In the genomic region with DNA sequence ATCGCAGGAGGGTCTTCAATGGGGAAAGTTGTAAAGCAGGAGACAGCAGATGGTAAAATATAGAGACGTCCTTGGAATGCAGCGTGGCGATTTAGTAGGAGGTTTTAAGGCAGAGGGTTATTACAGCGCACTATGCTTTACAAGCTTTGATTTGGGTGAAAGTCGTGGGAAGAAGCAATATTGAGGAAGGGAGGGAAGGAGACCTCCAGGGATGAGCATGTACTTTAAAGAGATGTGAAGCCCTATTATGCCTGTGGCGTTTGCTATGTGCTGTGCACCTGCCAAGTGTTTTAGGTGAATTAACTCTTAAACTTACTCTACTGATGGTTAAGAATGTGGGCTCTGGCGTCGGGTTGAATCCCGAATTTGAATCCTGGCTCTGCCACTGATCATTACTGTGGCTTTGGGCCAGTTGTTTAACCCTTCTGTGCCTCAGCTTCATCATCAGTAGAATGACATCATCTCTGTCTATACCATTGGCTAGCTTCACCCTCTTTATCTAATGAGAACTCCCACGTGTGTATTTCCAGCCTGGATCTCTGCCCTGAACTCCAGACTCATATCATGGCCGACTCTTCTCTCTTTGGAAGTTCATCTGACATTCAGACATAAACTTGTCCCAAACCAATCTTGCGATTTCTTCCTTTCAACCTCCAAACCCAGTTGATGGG, we compare ENCODE assay signal across 9 cellular contexts. TPM values are rescaled to one million over a fixed set of nuclear protein-coding genes. Genes with fewer than 3 reads are reported as not detected.
DNase-seq lines count a peak whose midpoint lies in the region; ATAC-seq, FAIRE-seq and TF ChIP-seq lines count a peak whose summit lies in the region.
"Had no signal": no experiment of that assay in that cellular context is flagged by ENCODE, and none has a peak within 500 bp of the region (broad histone marks: within the 10 kb centered on the region; RNA-seq: fewer than 3 reads in every experiment).

No MANE protein-coding gene starts in this region.

- CTCF ChIA-PET in K562 (lab: Yijun Ruan, JAX; ENCODE audit: low intra/inter-chr PET ratio): no interaction called here
- CTCF ChIA-PET in HepG2 (lab: Yijun Ruan, JAX; ENCODE audit: low intra/inter-chr PET ratio, low total read pairs): no interaction called here

- H3K4me1 ChIP-seq in cardiac muscle cell (ENCODE audit: low read depth) (no peaks in the 10 kb centered on the region), K562 (replicated peaks in 1 of 2; ENCODE audit: control insufficient read depth in 2 of 2, insufficient read depth in 2 of 2, low read length in 2 of 2) (peaks cover 17 to 22% of the 10 kb centered on the region in 2 experiments; a peak in 4 of 5 replicates), HepG2 (ENCODE audit: insufficient read depth, low read length) (peaks cover 12% of the 10 kb centered on the region; the same call in 1 of the 2 replicates), aorta (ENCODE audit: control insufficient read depth in 1 of 2, insufficient read depth in 2 of 2, low read length in 2 of 2) (no peaks in the 10 kb centered on the region)

- no peaks in the 10 kb centered on the region for H3K9me1 ChIP-seq in K562 (ENCODE audit: control insufficient read depth, insufficient read depth, low read length)

- BruUV-seq in K562 (replicated peaks; lab: Mats Ljungman, UMichigan): TSS peak; percentile 78
- BruUV-seq in HepG2 (replicated peaks; lab: Mats Ljungman, UMichigan): TSS peak; percentile 84

- no peak for ATAC-seq in K562
- ATAC-seq in HepG2: no peak
- no peak for ATAC-seq in aorta (ENCODE audit: low FRiP score)
- no peak for ATAC-seq in HG03045 (IDR thresholded peaks at IDR 0.05; ENCODE audit: unreplicated experiment)

- TF ChIP-seq RAD21 in K562 (CRISPR knock-in tag; conservative IDR thresholded peaks at IDR 0.05 in 1 of 2, IDR thresholded peaks at IDR 0.05 in 1 of 2) (no peak), HepG2 (CRISPR knock-in tag; IDR thresholded peaks at IDR 0.05) (no peak)

- H3K4me3 ChIP-seq in cardiac muscle cell: peak overlapping the region; percentile 45
- H3K4me3 ChIP-seq in K562: peak overlapping the region; percentile 73
- peak overlapping the region; percentile 69 to 83 (median 82) for H3K4me3 ChIP-seq in HepG2 (replicated peaks in 1 of 3; ENCODE audit: insufficient read depth in 1 of 3, low read depth in 2 of 3, low read length in 3 of 3)
- H3K4me3 ChIP-seq in aorta (ENCODE audit: low read length in 2 of 2): peak overlapping the region; percentile 41 to 66

- H3K4me2 ChIP-seq in K562 (ENCODE audit: insufficient read depth, low read length) (peak overlapping the region; percentile 97), HepG2 (ENCODE audit: low read depth, low read length) (peak overlapping the region; percentile 78)

- whole genome bisulfite sequencing in K562 (ENCODE audit: insufficient coverage, low coverage, missing lambda C conversion rate): 4% methylated on average over 13 of the region's 13 CpGs
- 13% methylated on average over 13 of the region's 13 CpGs for WGBS in HepG2 (ENCODE audit: low lambda C conversion rate)
- WGBS in aorta, 2 donors: 10% methylated on average over 13 of the region's 13 CpGs

- TF ChIP-seq POLR2A in K562 (conservative IDR thresholded peaks at IDR 0.05): no peak; the same call in 1 of the 2 replicates
- TF ChIP-seq POLR2A in HepG2 (IDR thresholded peaks at IDR 0.05; ENCODE audit: insufficient read depth in 1 of 2, low read depth in 2 of 2, low read length in 2 of 2): no peak

- H4K20me1 ChIP-seq in K562 (replicated peaks; ENCODE audit: control insufficient read depth, insufficient read depth, low read length) (peaks cover 17% of the 10 kb centered on the region), HepG2 (ENCODE audit: insufficient read depth, low read length) (no peaks in the 10 kb centered on the region)

- TF ChIP-seq EP300 in K562 (IDR thresholded peaks at IDR 0.05; ENCODE audit: low read length): no peak
- TF ChIP-seq EP300 in HepG2 (IDR thresholded peaks at IDR 0.05; ENCODE audit: low read depth in 2 of 2, low read length in 2 of 2): no peak
- TF ChIP-seq EP300 in HepG2 (CRISPR knock-in tag; IDR thresholded peaks at IDR 0.05; ENCODE audit: borderline replicate concordance): no peak

- H3K27ac ChIP-seq in cardiac muscle cell (no peak overlapping the region), K562 (ENCODE audit: extremely low read depth, low read depth, low read length) (peak overlapping the region; percentile 76), HepG2 (ENCODE audit: extremely low read length, insufficient read depth, low read length) (peak overlapping the region; percentile 43), aorta (ENCODE audit: low read depth in 1 of 2, low read length in 2 of 2) (no peak overlapping the region)

- in situ Hi-C loops in K562 (cut with MboI): no loop called here
- in situ Hi-C loops in HepG2 (cut with HindIII; ENCODE audit: extremely low pct_ligation_motif_present, low pct_unique_long_range_greater_than_20kb): no loop called here

- H3K9ac ChIP-seq in K562 (ENCODE audit: insufficient read depth in 1 of 2, low read depth in 2 of 2, low read length in 2 of 2) (peak overlapping the region; percentile 92 to 93), HepG2 (ENCODE audit: insufficient read depth, low read depth, low read length) (peak overlapping the region; percentile 84)

- peaks cover 12% of the 10 kb centered on the region for H3K27me3 ChIP-seq in cardiac muscle cell
- no peaks in the 10 kb centered on the region for H3K27me3 ChIP-seq in K562 (ENCODE audit: control insufficient read depth in 2 of 2, insufficient read depth in 2 of 2, low read length in 2 of 2)
- no peaks in the 10 kb centered on the region for H3K27me3 ChIP-seq in HepG2 (ENCODE audit: control insufficient read depth in 1 of 2, insufficient read depth in 2 of 2, low read length in 2 of 2)
- no peaks in the 10 kb centered on the region for H3K27me3 ChIP-seq in aorta (ENCODE audit: control insufficient read depth in 1 of 2, insufficient read depth in 2 of 2, low read length in 1 of 2)

- intact Hi-C loops in cardiac septum (cut with DNase I) (no loop called here), K562 (cut with micrococcal nuclease) (no loop called here), HepG2 (cut with micrococcal nuclease; ENCODE audit: unreplicated experiment) (loop anchor here (10.0 kb wide), 1 partner anchor 71 kb away; no protein-coding TSS in a partner anchor), aorta (cut with DNase I) (no loop called here)

- H2AFZ ChIP-seq in K562 (ENCODE audit: low read depth, low read length): peak overlapping the region; percentile 63
- peak overlapping the region; percentile 64 for H2AFZ ChIP-seq in HepG2 (ENCODE audit: low read length)

- DNase-seq in cardiac muscle cell (ENCODE audit: low read depth in 1 of 2, low spot score in 1 of 2): peak in 1 of 2 donors; percentile 64
- no peak for DNase-seq in cardiac septum (ENCODE audit: low spot score)
- DNase-seq in K562 (ENCODE audit: extremely low read depth in 1 of 4, low spot score in 3 of 4): peak in 3 of 4 experiments; percentile 28 to 60 (median 49)
- no peak for DNase-seq in HepG2 (ENCODE audit: low spot score)
- DNase-seq in aorta: no peak
- no peak for DNase-seq in activated naive CD4-positive, alpha-beta T cell treated with anti-CD3 and anti-CD28 coated beads, Interleukin-2, amount 50 U/mL, for 16 hours
- no peak for DNase-seq in SHP77 (lab: John Stamatoyannopoulos, UW)

- FAIRE-seq in K562 (lab: Jason Lieb, UNC): peak; percentile 85
- FAIRE-seq in HepG2 (lab: Jason Lieb, UNC): no peak

- H3K79me2 ChIP-seq in K562 (ENCODE audit: control insufficient read depth, insufficient read depth, low read length) (peaks cover 10% of the 10 kb centered on the region; the same call in 2 of the 3 replicates), HepG2 (ENCODE audit: insufficient read depth, low read length) (peaks cover 10% of the 10 kb centered on the region)

- H3K36me3 ChIP-seq in cardiac muscle cell (no peaks in the 10 kb centered on the region), K562 (ENCODE audit: control insufficient read depth, insufficient read depth, low read length) (peaks cover 7% of the 10 kb centered on the region; the same call in 2 of the 3 replicates), HepG2 (replicated peaks in 1 of 2; ENCODE audit: control insufficient read depth in 1 of 2, insufficient read depth in 2 of 2, low read length in 2 of 2) (0 out of 5 replicates have a peak, but pooled peaks cover 0 to 1% of the 10 kb centered on the region in 2 experiments), aorta (ENCODE audit: control insufficient read depth in 1 of 2, insufficient read depth in 2 of 2, low read length in 1 of 2) (no peaks in the 10 kb centered on the region)

- POLR2A ChIA-PET in K562 (lab: Yijun Ruan, JAX): interaction anchor here (0.6 to 1.9 kb wide), 17 partner anchors 7 to 130 kb away, joined by 3 to 8 read pairs (median 3); a partner anchor contains a TSS
- POLR2A ChIA-PET in HepG2 (lab: Yijun Ruan, JAX): interaction anchor here (0.6 to 1.6 kb wide), 10 partner anchors 13 to 665 kb away, joined by 3 to 11 read pairs (median 4); a partner anchor contains a TSS

- H3K9me3 ChIP-seq in cardiac muscle cell (ENCODE audit: low read depth) (no peaks in the 10 kb centered on the region), K562 (replicated peaks; ENCODE audit: control insufficient read depth, insufficient read depth, low read depth, low read length) (no peaks in the 10 kb centered on the region), HepG2 (ENCODE audit: low read length) (no peaks in the 10 kb centered on the region), aorta (ENCODE audit: control insufficient read depth, low read length) (no peaks in the 10 kb centered on the region)

- TF ChIP-seq CTCF in cardiac muscle cell (IDR thresholded peaks at IDR 0.05; ENCODE audit: low read depth, low read length) (no peak), K562 (IDR thresholded peaks at IDR 0.05 in 2 of 3, conservative IDR thresholded peaks at IDR 0.05 in 1 of 3; ENCODE audit: insufficient read depth in 2 of 3, low read depth in 1 of 3, low read length in 3 of 3) (no peak), HepG2 (CRISPR knock-in tag; IDR thresholded peaks at IDR 0.05) (no peak)

RNA-seq across cellular contexts. Expression of a gene that starts 0.6 kb away (rescaled TPM):
- total RNA-seq in cardiac muscle cell: 4.9 and 8.8 TPM in 2 replicates
- polyA plus RNA-seq in cardiac muscle cell: 5.2 and 5.8 TPM in 2 replicates
- total RNA-seq in cardiac septum: 10.4 TPM
- 26.3 and 56.0 TPM in 2 replicates for total RNA-seq in K562 (2011; cell fraction: chromatin; rRNA removed; ENCODE audit: low replicate concordance)
- 42.4 and 47.0 TPM in 2 replicates for total RNA-seq in K562 (2011; cell fraction: nucleolus; rRNA removed)
- 31.0 and 36.6 TPM in 2 replicates for total RNA-seq in K562 (2011; cell fraction: nucleoplasm; rRNA removed)
- 19.8 and 21.5 TPM in 2 replicates for total RNA-seq in K562 (2014; rRNA removed)
- 4.9 and 5.4 TPM in 2 replicates for total RNA-seq in K562 (2014; rRNA removed; fragmentation: Illumina TruSeq; extraction: Trizol)
- total RNA-seq in K562 (2015; rRNA removed; fragmentation: Illumina TruSeq; extraction: Trizol): 10.3 and 11.4 TPM in 2 replicates
- total RNA-seq in K562 (2021): 26.3 and 27.0 TPM in 2 replicates
- 10.6 and 12.4 TPM in 2 replicates for polyA plus RNA-seq in K562 (2011; rRNA removed)
- 10.4 and 25.4 TPM in 2 replicates for polyA plus RNA-seq in K562 (2011; cell fraction: cytosol; rRNA removed)
- polyA plus RNA-seq in K562 (2011; cell fraction: nucleus; rRNA removed): 41.2 and 57.4 TPM in 2 replicates
- polyA plus RNA-seq in K562 (2012): 19.9 and 20.3 TPM in 2 replicates
- 9.4 and 15.5 TPM in 2 replicates for polyA plus RNA-seq in K562 (2014; fragmentation: Illumina TruSeq; extraction: Trizol)
- under 1 TPM; 0.07 to 0.59 TPM for polyA plus RNA-seq in K562 (2014; fragmentation: Nextera tagmentation; extraction: Ambion mirVana)
- 20.9 and 21.4 TPM in 2 replicates for polyA plus RNA-seq in K562 (2014; rRNA removed)
- 2.8 and 5.2 TPM in 2 replicates for polyA minus RNA-seq in K562 (2011; rRNA and poly(A)+ RNA removed)
- polyA minus RNA-seq in K562 (2011; cell fraction: cytosol; rRNA and poly(A)+ RNA removed): 12.0 and 13.0 TPM in 2 replicates
- 19.5 and 24.2 TPM in 2 replicates for polyA minus RNA-seq in K562 (2011; cell fraction: nucleus; rRNA and poly(A)+ RNA removed)
- 3.3 and 4.2 TPM in 2 replicates for total RNA-seq in HepG2 (2016; rRNA removed; fragmentation: Illumina TruSeq; extraction: Trizol)
- total RNA-seq in HepG2 (2016; cell fraction: cytosol; rRNA removed; fragmentation: Illumina TruSeq; extraction: Trizol; ENCODE audit: low read depth): 0.53 and 0.71 TPM in 2 replicates
- total RNA-seq in HepG2 (2016; cell fraction: insoluble cytoplasmic fraction; rRNA removed; fragmentation: Illumina TruSeq; extraction: Trizol): 2.2 and 3.8 TPM in 2 replicates
- total RNA-seq in HepG2 (2016; cell fraction: membrane; rRNA removed; fragmentation: Illumina TruSeq; extraction: Trizol): 0.74 and 1.1 TPM in 2 replicates
- 4.0 and 4.2 TPM in 2 replicates for total RNA-seq in HepG2 (2016; cell fraction: nucleus; rRNA removed; fragmentation: Illumina TruSeq; extraction: Trizol)
- 4.9 and 6.0 TPM in 2 replicates for polyA plus RNA-seq in HepG2 (2011; rRNA removed)
- polyA plus RNA-seq in HepG2 (2011; cell fraction: cytosol; rRNA removed): 3.1 and 4.4 TPM in 2 replicates
- 22.6 and 26.0 TPM in 2 replicates for polyA plus RNA-seq in HepG2 (2011; cell fraction: nucleus; rRNA removed)
- 4.4 and 5.7 TPM in 2 replicates for polyA plus RNA-seq in HepG2 (2012)
- 0.61 and 0.75 TPM in 2 replicates for polyA plus RNA-seq in HepG2 (2016; cell fraction: cytosol; fragmentation: Illumina TruSeq; extraction: Trizol; ENCODE audit: low read depth)
- 4.7 and 5.4 TPM in 2 replicates for polyA plus RNA-seq in HepG2 (2016; cell fraction: insoluble cytoplasmic fraction; fragmentation: Illumina TruSeq; extraction: Trizol; ENCODE audit: low read depth)
- 0.81 and 1.2 TPM in 2 replicates for polyA plus RNA-seq in HepG2 (2016; cell fraction: membrane; fragmentation: Illumina TruSeq; extraction: Trizol; ENCODE audit: low read depth)
- 12.9 and 13.8 TPM in 2 replicates for polyA plus RNA-seq in HepG2 (2016; cell fraction: nucleus; fragmentation: Illumina TruSeq; extraction: Trizol; ENCODE audit: insufficient read depth, low read depth)
- polyA minus RNA-seq in HepG2 (2011; rRNA and poly(A)+ RNA removed; ENCODE audit: low replicate concordance): 4.8 and 6.4 TPM in 2 replicates
- polyA minus RNA-seq in HepG2 (2011; cell fraction: cytosol; rRNA and poly(A)+ RNA removed): 1.9 and 2.6 TPM in 2 replicates
- 8.2 and 9.9 TPM in 2 replicates for polyA minus RNA-seq in HepG2 (2011; cell fraction: nucleus; rRNA and poly(A)+ RNA removed)
- total RNA-seq in aorta: 10 to 100 TPM; 11.7 to 24.0 TPM
- 10 to 100 TPM in 1 of 2 donors, under 1 TPM in 1; 0.50 to 19.4 TPM for polyA plus RNA-seq in aorta

RNA-seq across cellular contexts. Expression of a gene that starts 22.2 kb away (rescaled TPM):
- total RNA-seq in cardiac muscle cell (0.35 and 0.71 TPM in 2 replicates), cardiac septum (5.9 TPM), K562 (2014; rRNA removed) (not detected in 2 replicates), K562 (2014; rRNA removed; fragmentation: Illumina TruSeq; extraction: Trizol) (not detected in 2 replicates), K562 (2015; rRNA removed; fragmentation: Illumina TruSeq; extraction: Trizol) (not detected in 2 replicates), K562 (2021) (not detected in 2 replicates), HepG2 (2016; rRNA removed; fragmentation: Illumina TruSeq; extraction: Trizol) (not detected in 2 replicates), aorta (10 to 100 TPM in 1 of 2 donors, 1 to 10 TPM in 1; 8.1 to 18.2 TPM)
- polyA plus RNA-seq in cardiac muscle cell (0.17 and 0.42 TPM in 2 replicates), K562 (2011; rRNA removed) (not detected in 2 replicates), K562 (2014; fragmentation: Illumina TruSeq; extraction: Trizol) (not detected in 2 replicates), K562 (2014; fragmentation: Nextera tagmentation; extraction: Ambion mirVana) (not detected), K562 (2014; rRNA removed) (not detected in 2 replicates), HepG2 (2011; rRNA removed) (not detected in 2 replicates), aorta (under 1 TPM in 1 of 2 donors, not detected in 1; 0.13 TPM)
- not detected in 2 replicates for total RNA-seq in K562 (2011; cell fraction: chromatin; rRNA removed; ENCODE audit: low replicate concordance)
- total RNA-seq in K562 (2011; cell fraction: nucleolus; rRNA removed): not detected in 2 replicates
- total RNA-seq in K562 (2011; cell fraction: nucleoplasm; rRNA removed): not detected in 2 replicates
- not detected in 2 replicates for polyA plus RNA-seq in K562 (2011; cell fraction: cytosol; rRNA removed)
- polyA plus RNA-seq in K562 (2011; cell fraction: nucleus; rRNA removed): not detected in 2 replicates
- polyA plus RNA-seq in K562 (2012): 0.03 TPM in 1 of 2 replicates, not detected in the other
- polyA minus RNA-seq in K562 (2011; rRNA and poly(A)+ RNA removed): not detected in 2 replicates
- not detected in 2 replicates for polyA minus RNA-seq in K562 (2011; cell fraction: cytosol; rRNA and poly(A)+ RNA removed)
- polyA minus RNA-seq in K562 (2011; cell fraction: nucleus; rRNA and poly(A)+ RNA removed): not detected in 2 replicates
- not detected in 2 replicates for total RNA-seq in HepG2 (2016; cell fraction: cytosol; rRNA removed; fragmentation: Illumina TruSeq; extraction: Trizol; ENCODE audit: low read depth)
- total RNA-seq in HepG2 (2016; cell fraction: insoluble cytoplasmic fraction; rRNA removed; fragmentation: Illumina TruSeq; extraction: Trizol): not detected in 2 replicates
- total RNA-seq in HepG2 (2016; cell fraction: membrane; rRNA removed; fragmentation: Illumina TruSeq; extraction: Trizol): not detected in 2 replicates
- total RNA-seq in HepG2 (2016; cell fraction: nucleus; rRNA removed; fragmentation: Illumina TruSeq; extraction: Trizol): not detected in 2 replicates
- polyA plus RNA-seq in HepG2 (2011; cell fraction: cytosol; rRNA removed): not detected in 2 replicates
- not detected in 2 replicates for polyA plus RNA-seq in HepG2 (2011; cell fraction: nucleus; rRNA removed)
- not detected in 2 replicates for polyA plus RNA-seq in HepG2 (2012)
- not detected in 2 replicates for polyA plus RNA-seq in HepG2 (2016; cell fraction: cytosol; fragmentation: Illumina TruSeq; extraction: Trizol; ENCODE audit: low read depth)
- polyA plus RNA-seq in HepG2 (2016; cell fraction: insoluble cytoplasmic fraction; fragmentation: Illumina TruSeq; extraction: Trizol; ENCODE audit: low read depth): not detected in 2 replicates
- polyA plus RNA-seq in HepG2 (2016; cell fraction: membrane; fragmentation: Illumina TruSeq; extraction: Trizol; ENCODE audit: low read depth): not detected in 2 replicates
- polyA plus RNA-seq in HepG2 (2016; cell fraction: nucleus; fragmentation: Illumina TruSeq; extraction: Trizol; ENCODE audit: insufficient read depth, low read depth): not detected in 2 replicates
- polyA minus RNA-seq in HepG2 (2011; rRNA and poly(A)+ RNA removed; ENCODE audit: low replicate concordance): not detected in 2 replicates
- not detected in 2 replicates for polyA minus RNA-seq in HepG2 (2011; cell fraction: cytosol; rRNA and poly(A)+ RNA removed)
- not detected in 2 replicates for polyA minus RNA-seq in HepG2 (2011; cell fraction: nucleus; rRNA and poly(A)+ RNA removed)
- total RNA-seq: natural killer cell treated with Interleukin-12 subunit alpha and Interleukin-12 subunit beta and Interleukin-15 and Interleukin-18, amount 100 ng/mL, for 72 hours had no signal

RNA-seq across cellular contexts. Expression of a gene that starts 27.0 kb away (rescaled TPM):
- total RNA-seq in cardiac muscle cell: not detected in 2 replicates
- 0.20 TPM in 1 of 2 replicates, not detected in the other for polyA plus RNA-seq in cardiac muscle cell
- total RNA-seq in cardiac septum: 0.59 TPM
- total RNA-seq in K562 (2011; cell fraction: chromatin; rRNA removed; ENCODE audit: low replicate concordance): not detected in 2 replicates
- not detected in 2 replicates for total RNA-seq in K562 (2011; cell fraction: nucleolus; rRNA removed)
- total RNA-seq in K562 (2011; cell fraction: nucleoplasm; rRNA removed): not detected in 2 replicates
- not detected in 2 replicates for total RNA-seq in K562 (2014; rRNA removed)
- not detected in 2 replicates for total RNA-seq in K562 (2014; rRNA removed; fragmentation: Illumina TruSeq; extraction: Trizol)
- not detected in 2 replicates for total RNA-seq in K562 (2015; rRNA removed; fragmentation: Illumina TruSeq; extraction: Trizol)
- total RNA-seq in K562 (2021): not detected in 2 replicates
- not detected in 2 replicates for polyA plus RNA-seq in K562 (2011; rRNA removed)
- not detected in 2 replicates for polyA plus RNA-seq in K562 (2011; cell fraction: cytosol; rRNA removed)
- polyA plus RNA-seq in K562 (2011; cell fraction: nucleus; rRNA removed): not detected in 2 replicates
- 0.20 and 0.25 TPM in 2 replicates for polyA plus RNA-seq in K562 (2012)
- polyA plus RNA-seq in K562 (2014; fragmentation: Illumina TruSeq; extraction: Trizol): not detected in 2 replicates
- polyA plus RNA-seq in K562 (2014; fragmentation: Nextera tagmentation; extraction: Ambion mirVana): not detected
- not detected in 2 replicates for polyA plus RNA-seq in K562 (2014; rRNA removed)
- not detected in 2 replicates for polyA minus RNA-seq in K562 (2011; rRNA and poly(A)+ RNA removed)
- polyA minus RNA-seq in K562 (2011; cell fraction: cytosol; rRNA and poly(A)+ RNA removed): not detected in 2 replicates
- not detected in 2 replicates for polyA minus RNA-seq in K562 (2011; cell fraction: nucleus; rRNA and poly(A)+ RNA removed)
- not detected in 2 replicates for total RNA-seq in HepG2 (2016; rRNA removed; fragmentation: Illumina TruSeq; extraction: Trizol)
- not detected in 2 replicates for total RNA-seq in HepG2 (2016; cell fraction: cytosol; rRNA removed; fragmentation: Illumina TruSeq; extraction: Trizol; ENCODE audit: low read depth)
- total RNA-seq in HepG2 (2016; cell fraction: insoluble cytoplasmic fraction; rRNA removed; fragmentation: Illumina TruSeq; extraction: Trizol): not detected in 2 replicates
- total RNA-seq in HepG2 (2016; cell fraction: membrane; rRNA removed; fragmentation: Illumina TruSeq; extraction: Trizol): not detected in 2 replicates
- not detected in 2 replicates for total RNA-seq in HepG2 (2016; cell fraction: nucleus; rRNA removed; fragmentation: Illumina TruSeq; extraction: Trizol)
- polyA plus RNA-seq in HepG2 (2011; rRNA removed): not detected in 2 replicates
- not detected in 2 replicates for polyA plus RNA-seq in HepG2 (2011; cell fraction: cytosol; rRNA removed)
- not detected in 2 replicates for polyA plus RNA-seq in HepG2 (2011; cell fraction: nucleus; rRNA removed)
- polyA plus RNA-seq in HepG2 (2012): not detected in 2 replicates
- not detected in 2 replicates for polyA plus RNA-seq in HepG2 (2016; cell fraction: cytosol; fragmentation: Illumina TruSeq; extraction: Trizol; ENCODE audit: low read depth)
- not detected in 2 replicates for polyA plus RNA-seq in HepG2 (2016; cell fraction: insoluble cytoplasmic fraction; fragmentation: Illumina TruSeq; extraction: Trizol; ENCODE audit: low read depth)
- not detected in 2 replicates for polyA plus RNA-seq in HepG2 (2016; cell fraction: membrane; fragmentation: Illumina TruSeq; extraction: Trizol; ENCODE audit: low read depth)
- polyA plus RNA-seq in HepG2 (2016; cell fraction: nucleus; fragmentation: Illumina TruSeq; extraction: Trizol; ENCODE audit: insufficient read depth, low read depth): not detected in 2 replicates
- not detected in 2 replicates for polyA minus RNA-seq in HepG2 (2011; rRNA and poly(A)+ RNA removed; ENCODE audit: low replicate concordance)
- not detected in 2 replicates for polyA minus RNA-seq in HepG2 (2011; cell fraction: cytosol; rRNA and poly(A)+ RNA removed)
- polyA minus RNA-seq in HepG2 (2011; cell fraction: nucleus; rRNA and poly(A)+ RNA removed): not detected in 2 replicates
- total RNA-seq in aorta: 1 to 10 TPM in 1 of 2 donors, not detected in 1; 1.4 TPM
- polyA plus RNA-seq in aorta: 1 to 10 TPM in 1 of 2 donors, not detected in 1; 1.9 TPM
- total RNA-seq: natural killer cell treated with Interleukin-12 subunit alpha and Interleukin-12 subunit beta and Interleukin-15 and Interleukin-18, amount 100 ng/mL, for 72 hours had no signal

RNA-seq across cellular contexts. Expression of a gene that starts 45.0 kb away (rescaled TPM):
- 0.21 and 0.25 TPM in 2 replicates for total RNA-seq in cardiac muscle cell
- polyA plus RNA-seq in cardiac muscle cell: 0.26 and 0.67 TPM in 2 replicates
- not detected for total RNA-seq in cardiac septum
- total RNA-seq in K562 (2011; cell fraction: chromatin; rRNA removed; ENCODE audit: low replicate concordance): not detected in 2 replicates
- not detected in 2 replicates for total RNA-seq in K562 (2011; cell fraction: nucleolus; rRNA removed)
- total RNA-seq in K562 (2011; cell fraction: nucleoplasm; rRNA removed): not detected in 2 replicates
- 0.04 TPM in 1 of 2 replicates, not detected in the other for total RNA-seq in K562 (2014; rRNA removed)
- not detected in 2 replicates for total RNA-seq in K562 (2014; rRNA removed; fragmentation: Illumina TruSeq; extraction: Trizol)
- total RNA-seq in K562 (2015; rRNA removed; fragmentation: Illumina TruSeq; extraction: Trizol): not detected in 2 replicates
- not detected in 2 replicates for total RNA-seq in K562 (2021)
- polyA plus RNA-seq in K562 (2011; rRNA removed): 0.07 TPM in 1 of 2 replicates, not detected in the other
- polyA plus RNA-seq in K562 (2011; cell fraction: cytosol; rRNA removed): not detected in 2 replicates
- polyA plus RNA-seq in K562 (2011; cell fraction: nucleus; rRNA removed): 0.04 and 0.11 TPM in 2 replicates
- polyA plus RNA-seq in K562 (2012): 0.14 TPM in 1 of 2 replicates, not detected in the other
- not detected in 2 replicates for polyA plus RNA-seq in K562 (2014; fragmentation: Illumina TruSeq; extraction: Trizol)
- polyA plus RNA-seq in K562 (2014; fragmentation: Nextera tagmentation; extraction: Ambion mirVana): not detected
- not detected in 2 replicates for polyA plus RNA-seq in K562 (2014; rRNA removed)
- not detected in 2 replicates for polyA minus RNA-seq in K562 (2011; rRNA and poly(A)+ RNA removed)
- not detected in 2 replicates for polyA minus RNA-seq in K562 (2011; cell fraction: cytosol; rRNA and poly(A)+ RNA removed)
- polyA minus RNA-seq in K562 (2011; cell fraction: nucleus; rRNA and poly(A)+ RNA removed): not detected in 2 replicates
- total RNA-seq in HepG2 (2016; rRNA removed; fragmentation: Illumina TruSeq; extraction: Trizol): 0.20 and 1.4 TPM in 2 replicates
- 0.09 TPM in 1 of 2 replicates, not detected in the other for total RNA-seq in HepG2 (2016; cell fraction: cytosol; rRNA removed; fragmentation: Illumina TruSeq; extraction: Trizol; ENCODE audit: low read depth)
- total RNA-seq in HepG2 (2016; cell fraction: insoluble cytoplasmic fraction; rRNA removed; fragmentation: Illumina TruSeq; extraction: Trizol): 0.27 and 1.5 TPM in 2 replicates
- total RNA-seq in HepG2 (2016; cell fraction: membrane; rRNA removed; fragmentation: Illumina TruSeq; extraction: Trizol): 0.28 and 0.43 TPM in 2 replicates
- 3.3 and 3.7 TPM in 2 replicates for total RNA-seq in HepG2 (2016; cell fraction: nucleus; rRNA removed; fragmentation: Illumina TruSeq; extraction: Trizol)
- polyA plus RNA-seq in HepG2 (2011; rRNA removed): 1.1 and 1.2 TPM in 2 replicates
- 0.09 and 0.18 TPM in 2 replicates for polyA plus RNA-seq in HepG2 (2011; cell fraction: cytosol; rRNA removed)
- polyA plus RNA-seq in HepG2 (2011; cell fraction: nucleus; rRNA removed): 5.3 and 5.9 TPM in 2 replicates
- polyA plus RNA-seq in HepG2 (2012): 0.47 and 0.83 TPM in 2 replicates
- 0.05 TPM in 1 of 2 replicates, not detected in the other for polyA plus RNA-seq in HepG2 (2016; cell fraction: cytosol; fragmentation: Illumina TruSeq; extraction: Trizol; ENCODE audit: low read depth)
- 0.14 and 0.24 TPM in 2 replicates for polyA plus RNA-seq in HepG2 (2016; cell fraction: insoluble cytoplasmic fraction; fragmentation: Illumina TruSeq; extraction: Trizol; ENCODE audit: low read depth)
- polyA plus RNA-seq in HepG2 (2016; cell fraction: membrane; fragmentation: Illumina TruSeq; extraction: Trizol; ENCODE audit: low read depth): 0.06 and 0.22 TPM in 2 replicates
- 7.1 and 7.2 TPM in 2 replicates for polyA plus RNA-seq in HepG2 (2016; cell fraction: nucleus; fragmentation: Illumina TruSeq; extraction: Trizol; ENCODE audit: insufficient read depth, low read depth)
- polyA minus RNA-seq in HepG2 (2011; rRNA and poly(A)+ RNA removed; ENCODE audit: low replicate concordance): 0.07 and 0.10 TPM in 2 replicates
- not detected in 2 replicates for polyA minus RNA-seq in HepG2 (2011; cell fraction: cytosol; rRNA and poly(A)+ RNA removed)
- polyA minus RNA-seq in HepG2 (2011; cell fraction: nucleus; rRNA and poly(A)+ RNA removed): 1.7 and 2.2 TPM in 2 replicates
- total RNA-seq in aorta: not detected
- not detected for polyA plus RNA-seq in aorta
- total RNA-seq: natural killer cell treated with Interleukin-12 subunit alpha and Interleukin-12 subunit beta and Interleukin-15 and Interleukin-18, amount 100 ng/mL, for 72 hours had no signal

Comparison
In these comparisons a context has a peak if more than half of its experiments do, and no peak if none do; other contexts are left out.
1. DNase-seq: peak in K562 (3 of 4); none in cardiac septum (single experiment), HepG2 (single experiment), aorta (0 of 2), activated naive CD4-positive, alpha-beta T cell treated with anti-CD3 and anti-CD28 coated beads, Interleukin-2, amount 50 U/mL, for 16 hours (single experiment) and SHP77 (0 of 2).
2. H3K27ac ChIP-seq: peak in K562 (single experiment) and HepG2 (single experiment); none in cardiac muscle cell (single experiment) and aorta (0 of 2).
3. Peak in every context shown above with its lines, with median percentiles within 50 percentile points of each other: H3K4me3 ChIP-seq.